In genomic region chr11:12160680-12161079, GRCh38 we compare ENCODE assay signal across 12 cellular contexts. TPM values are rescaled to one million over a fixed set of nuclear protein-coding genes. Genes with fewer than 3 reads are reported as not detected.
DNase-seq lines count a peak whose midpoint lies in the region; ATAC-seq and TF ChIP-seq lines count a peak whose summit lies in the region.
"Had no signal": no experiment of that assay in that cellular context is flagged by ENCODE, and none has a peak within 500 bp of the region (broad histone marks: within the 10 kb centered on the region; RNA-seq: fewer than 3 reads in every experiment).

No MANE protein-coding gene starts in this region.

- H3K36me3 Mint-ChIP-seq in endodermal cell (ENCODE audit: low read depth) (no peaks in the 10 kb centered on the region), nephron (ENCODE audit: low read depth) (no peaks in the 10 kb centered on the region)

- H3K9me3 Mint-ChIP-seq in endodermal cell: no peaks in the 10 kb centered on the region
- no peaks in the 10 kb centered on the region for H3K9me3 Mint-ChIP-seq in nephron

- H3K4me1 Mint-ChIP-seq in endodermal cell: peaks cover 18% of the 10 kb centered on the region
- peaks cover 31% of the 10 kb centered on the region for H3K4me1 Mint-ChIP-seq in nephron

- peaks cover 0 to 21% (median 0%) of the 10 kb centered on the region in 11 experiments; a peak in 6 of 22 replicates for H3K36me3 ChIP-seq in BLaER1 treated with 17β-estradiol and CSF1 and Interleukin-3, amounts not matched to agents 10 nM and 100 nM
- no peaks in the 10 kb centered on the region for H3K36me3 ChIP-seq in endodermal cell (ENCODE audit: control insufficient read depth, insufficient read depth, low read length)
- no peaks in the 10 kb centered on the region for H3K36me3 ChIP-seq in effector memory CD4-positive, alpha-beta T cell (ENCODE audit: control insufficient read depth, insufficient read depth, low read length)

- H3K9ac ChIP-seq in BLaER1 treated with 17β-estradiol and CSF1 and Interleukin-3, amounts not matched to agents 10 nM and 100 nM: peak overlapping the region in 2 of 11 experiments; percentile 67 to 71; a peak in 2 of 22 replicates
- H3K9ac ChIP-seq in endodermal cell (ENCODE audit: extremely low read depth, low read length, poor library complexity, severe bottlenecking): no peak overlapping the region

- H3K27ac Mint-ChIP-seq in endodermal cell: no peak overlapping the region
- H3K27ac Mint-ChIP-seq in nephron: peak overlapping the region; percentile 32 to 76 (median 45)

- H3K4me1 ChIP-seq in BLaER1 treated with 17β-estradiol and CSF1 and Interleukin-3, amounts not matched to agents 10 nM and 100 nM: peaks cover 23 to 90% (median 61%) of the 10 kb centered on the region in 10 experiments
- H3K4me1 ChIP-seq in endodermal cell (ENCODE audit: control insufficient read depth, insufficient read depth, low read length): peaks cover 14% of the 10 kb centered on the region
- H3K4me1 ChIP-seq in effector memory CD4-positive, alpha-beta T cell (ENCODE audit: control insufficient read depth, insufficient read depth, low read length, poor library complexity, severe bottlenecking): peaks cover 14% of the 10 kb centered on the region

- TF ChIP-seq CTCF in endodermal cell (conservative IDR thresholded peaks at IDR 0.05) (no peak), nephron (IDR thresholded peaks at IDR 0.05; ENCODE audit: unreplicated experiment in 3 of 3) (no peak)

- peaks cover 28% of the 10 kb centered on the region for H3K27me3 Mint-ChIP-seq in endodermal cell (ENCODE audit: insufficient read depth)
- H3K27me3 Mint-ChIP-seq in nephron (ENCODE audit: low read depth): peaks cover 4% of the 10 kb centered on the region

- peak; percentile 63 to 90 for DNase-seq in NCI-H187 (lab: John Stamatoyannopoulos, UW)
- DNase-seq in endodermal cell: peak; percentile 43
- DNase-seq in stimulated activated CD4-positive, alpha-beta T cell treated with anti-CD3 and anti-CD28 coated beads, Interleukin-4, amount 100 ng/mL, for 24 hours: no peak
- no peak for DNase-seq in effector memory CD4-positive, alpha-beta T cell
- DNase-seq in NCI-H510A (lab: John Stamatoyannopoulos, UW): no peak
- DNase-seq: activated CD8-positive, alpha-beta memory T cell treated with anti-CD3 and anti-CD28 coated beads, Interleukin-2, amount 50 U/mL, for 48 hours; DMS153; Kasumi-1; SHP77 treated with DMSO at 0.1 percent for 48 hours had no signal

- 96% methylated on average over 8 to 12 of the region's 12 CpGs for WGBS in endodermal cell (ENCODE audit: insufficient coverage in 1 of 2, insufficient read length in 1 of 2), 2 experiments

- H3K27me3 ChIP-seq in BLaER1 treated with 17β-estradiol and CSF1 and Interleukin-3, amounts not matched to agents 10 nM and 100 nM: no peaks in the 10 kb centered on the region
- peaks cover 18% of the 10 kb centered on the region for H3K27me3 ChIP-seq in endodermal cell (ENCODE audit: control insufficient read depth, insufficient read depth, low read length, poor library complexity, severe bottlenecking)
- no peaks in the 10 kb centered on the region for H3K27me3 ChIP-seq in effector memory CD4-positive, alpha-beta T cell (replicated peaks; ENCODE audit: control insufficient read depth, insufficient read depth, low read length, poor library complexity, severe bottlenecking)

- H4K20me1 ChIP-seq in BLaER1 treated with 17β-estradiol and CSF1 and Interleukin-3, amounts not matched to agents 10 nM and 100 nM: no peaks in the 10 kb centered on the region

- H3K27ac ChIP-seq in BLaER1 treated with 17β-estradiol and CSF1 and Interleukin-3, amounts not matched to agents 10 nM and 100 nM: peak overlapping the region in 7 of 11 experiments; percentile 39 to 89 (median 81); a peak in 12 of 22 replicates
- no peak overlapping the region for H3K27ac ChIP-seq in endodermal cell (ENCODE audit: low read depth, low read length)
- H3K27ac ChIP-seq in effector memory CD4-positive, alpha-beta T cell (ENCODE audit: insufficient read depth, low read length, poor library complexity, severe bottlenecking): no peak overlapping the region

- ATAC-seq in GM18868 (IDR thresholded peaks at IDR 0.05; ENCODE audit: unreplicated experiment): no peak

- no peak overlapping the region for H3K4me3 Mint-ChIP-seq in endodermal cell
- H3K4me3 Mint-ChIP-seq in nephron: no peak overlapping the region

- no peak overlapping the region for H3K4me3 ChIP-seq in BLaER1 treated with 17β-estradiol and CSF1 and Interleukin-3, amounts not matched to agents 10 nM and 100 nM
- no peak overlapping the region for H3K4me3 ChIP-seq in endodermal cell (ENCODE audit: low read length)
- H3K4me3 ChIP-seq in effector memory CD4-positive, alpha-beta T cell (ENCODE audit: insufficient read depth, low read depth, low read length, poor library complexity, severe bottlenecking): no peak overlapping the region

- H3K4me2 ChIP-seq in BLaER1 treated with 17β-estradiol and CSF1 and Interleukin-3, amounts not matched to agents 10 nM and 100 nM: peak overlapping the region in 5 of 11 experiments; percentile 82 to 97 (median 92); a peak in 9 of 22 replicates

- no peaks in the 10 kb centered on the region for H3K9me3 ChIP-seq in BLaER1 treated with 17β-estradiol and CSF1 and Interleukin-3, amounts not matched to agents 10 nM and 100 nM (replicated peaks in 1 of 11)
- no peaks in the 10 kb centered on the region for H3K9me3 ChIP-seq in endodermal cell (ENCODE audit: control insufficient read depth, low read length)
- H3K9me3 ChIP-seq in effector memory CD4-positive, alpha-beta T cell (ENCODE audit: control insufficient read depth, low read length): no peaks in the 10 kb centered on the region

RNA-seq across cellular contexts. Expression of gene MICAL2, which starts 50.3 kb away (rescaled TPM):
- total RNA-seq in endodermal cell: 1 to 10 TPM; 1.5 to 1.9 TPM
- polyA plus RNA-seq in endodermal cell (2013, experiment 1 of 2): 2.2 TPM
- 3.8 TPM for polyA plus RNA-seq in endodermal cell (2013, experiment 2 of 2)

Comparison
In these comparisons a context has a peak if more than half of its experiments do, and no peak if none do; other contexts are left out.
1. H3K27ac ChIP-seq: peak in BLaER1 treated with 17β-estradiol and CSF1 and Interleukin-3, amounts not matched to agents 10 nM and 100 nM (7 of 11); none in endodermal cell (single experiment) and effector memory CD4-positive, alpha-beta T cell (single experiment).
2. DNase-seq: peak in NCI-H187 (2 of 2) and endodermal cell (single experiment); none in stimulated activated CD4-positive, alpha-beta T cell treated with anti-CD3 and anti-CD28 coated beads, Interleukin-4, amount 100 ng/mL, for 24 hours (single experiment), effector memory CD4-positive, alpha-beta T cell (0 of 3) and NCI-H510A (single experiment).